ENCODE assay signal across 10 cellular contexts in genomic region chr12:56963557-56963956, GRCh38. TPM values are rescaled to one million over a fixed set of nuclear protein-coding genes. Genes with fewer than 3 reads are reported as not detected.
"Had no signal": no experiment of that assay in that cellular context is flagged by ENCODE, and none has a peak within 500 bp of the region (broad histone marks: within the 10 kb centered on the region; RNA-seq: fewer than 3 reads in every experiment).

No MANE protein-coding gene starts in this region.

RNA-seq across cellular contexts. Expression of gene RDH16, which starts 6.1 kb away (rescaled TPM):
- total RNA-seq: Right ventricle myocardium inferior, RPMI7951, SK-MEL-5 had no signal

RNA-seq across cellular contexts. Expression of gene SDR9C7, which starts 29.3 kb away (rescaled TPM):
- total RNA-seq: OCI-LY7, PC-3, PC-9, Peyer's patch, Right ventricle myocardium inferior, Right ventricle myocardium superior, RPMI7951, SJCRH30, SJSA1, SK-MEL-5 had no signal

RNA-seq across cellular contexts. Expression of gene TAC3, which starts 52.8 kb away (rescaled TPM):
- total RNA-seq: OCI-LY7, PC-3, PC-9, Right ventricle myocardium inferior, Right ventricle myocardium superior, RPMI7951, SJCRH30, SJSA1, SK-MEL-5 had no signal
